Comparison of ENCODE assay signal across 8 cellular contexts in the genomic region with DNA sequence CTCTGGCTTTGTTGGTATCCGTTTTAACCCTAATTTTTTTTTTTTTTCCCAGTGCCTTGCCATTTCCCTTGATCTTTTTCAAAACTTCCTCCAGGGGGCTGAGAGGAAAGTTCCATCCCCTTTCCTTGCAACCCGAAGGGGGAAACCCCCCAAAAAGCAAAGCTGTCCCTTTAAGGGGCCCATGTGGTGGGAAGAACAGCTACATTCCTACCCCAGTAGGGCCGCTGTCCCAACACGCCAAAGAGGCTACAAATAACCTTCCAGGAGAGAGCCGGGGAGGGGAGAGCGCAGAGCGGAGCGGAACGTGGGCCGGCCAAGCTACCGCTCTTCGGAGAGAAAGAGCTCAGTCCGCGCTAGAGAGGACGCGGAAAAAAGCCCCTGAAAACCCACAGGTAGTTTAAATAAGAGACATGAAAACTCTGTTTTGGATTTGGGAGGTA. TPM values are rescaled to one million over a fixed set of nuclear protein-coding genes. Genes with fewer than 3 reads are reported as not detected.
DNase-seq lines count a peak whose midpoint lies in the region; ATAC-seq, FAIRE-seq and TF ChIP-seq lines count a peak whose summit lies in the region.

No MANE protein-coding gene starts in this region.

- peak; percentile 27 for DNase-seq in BE2C
- peak; percentile 43 for DNase-seq in GOT3 (lab: John Stamatoyannopoulos, UW)
- peak; percentile 71 for DNase-seq in SW480 (ENCODE audit: low spot score)
- DNase-seq in memory B cell (ENCODE audit: low spot score in 2 of 2), result peak; percentile 20
- DNase-seq in transverse colon, result peak; percentile 62
- DNase-seq in GM19239 (ENCODE audit: insufficient read length, low spot score), result no peak

- no peak for FAIRE-seq in GM19239 (lab: Jason Lieb, UNC)

- H3K27me3 ChIP-seq in BE2C, result peaks cover 15% of the 10 kb centered on the region
- no peaks in the 10 kb centered on the region for H3K27me3 ChIP-seq in endocrine pancreas (ENCODE audit: control insufficient read depth, insufficient read depth, low read length)
- peaks cover 12% of the 10 kb centered on the region for H3K27me3 ChIP-seq in transverse colon

- peak overlapping the region; percentile 57 for H3K4me3 ChIP-seq in BE2C (ENCODE audit: low read depth, low read length)
- peak overlapping the region; percentile 58 for H3K4me3 ChIP-seq in endocrine pancreas (ENCODE audit: control insufficient read depth, insufficient read depth, low read length)
- peak overlapping the region; percentile 63 to 73 (median 70) for H3K4me3 ChIP-seq in transverse colon

- H3K36me3 ChIP-seq in BE2C, result no peaks in the 10 kb centered on the region
- H3K36me3 ChIP-seq in endocrine pancreas (ENCODE audit: control insufficient read depth, insufficient read depth, low read length), result no peaks in the 10 kb centered on the region
- H3K36me3 ChIP-seq in transverse colon, result no peaks in the 10 kb centered on the region

- no peaks in the 10 kb centered on the region for H3K9me3 Mint-ChIP-seq in memory B cell

- H3K9me3 ChIP-seq in BE2C, result no peaks in the 10 kb centered on the region
- H3K9me3 ChIP-seq in endocrine pancreas (ENCODE audit: control insufficient read depth, low read length), result no peaks in the 10 kb centered on the region
- no peaks in the 10 kb centered on the region for H3K9me3 ChIP-seq in transverse colon

- H3K36me3 Mint-ChIP-seq in memory B cell, result no peaks in the 10 kb centered on the region

- in situ Hi-C loops in transverse colon (cut with MboI; ENCODE audit: low pct_ligation_motif_present in 1 of 4, low pct_unique_long_range_greater_than_20kb in 1 of 4, low sequenced_read_pairs in 3 of 4), result loop anchor here in 1 of 4 donors (10.0 kb wide), 1 partner anchor 238 kb away; no protein-coding TSS in a partner anchor

- H3K27ac ChIP-seq in transverse colon, result peak overlapping the region; percentile 66 to 82 (median 76)

- H3K4me1 Mint-ChIP-seq in memory B cell, result peaks cover 21% of the 10 kb centered on the region

- H3K4me1 ChIP-seq in BE2C, result no peaks in the 10 kb centered on the region
- H3K4me1 ChIP-seq in endocrine pancreas (ENCODE audit: control insufficient read depth, insufficient read depth, low read length), result no peaks in the 10 kb centered on the region
- peaks cover 7 to 64% (median 31%) of the 10 kb centered on the region in 4 donors for H3K4me1 ChIP-seq in transverse colon

- H3K27ac Mint-ChIP-seq in memory B cell, result no peak overlapping the region

- H3K9ac ChIP-seq in endocrine pancreas (ENCODE audit: control insufficient read depth, insufficient read depth, low read length), result no peak overlapping the region

- 0 to 1% methylated on average over 14 to 16 of the region's 16 CpGs for WGBS in transverse colon (ENCODE audit: low coverage in 1 of 2), 2 donors

- TF ChIP-seq EP300 in transverse colon (IDR thresholded peaks at IDR 0.05; ENCODE audit: low read depth), result no peak

- intact Hi-C loops in transverse colon (cut with DNase I; ENCODE audit: low total_unique reads), result no loop called here

- H3K4me3 Mint-ChIP-seq in memory B cell, result peak overlapping the region; percentile 77

- no peak for TF ChIP-seq POLR2A in transverse colon (IDR thresholded peaks at IDR 0.05)

- peak; percentile 34 for ATAC-seq in memory B cell (ENCODE audit: low read depth)
- ATAC-seq in GM18511 (IDR thresholded peaks at IDR 0.05; ENCODE audit: unreplicated experiment), result no peak

- TF ChIP-seq CTCF in BE2C (IDR thresholded peaks at IDR 0.05; ENCODE audit: low read depth, low read length), result peak; percentile 20; the same call in 1 of the 2 replicates
- peak in 1 of 5 experiments; percentile 40 for TF ChIP-seq CTCF in transverse colon (IDR thresholded peaks at IDR 0.05)

- peaks cover 32% of the 10 kb centered on the region for H3K27me3 Mint-ChIP-seq in memory B cell

RNA-seq across cellular contexts. Expression of a gene that starts 1.7 kb away (rescaled TPM):
- 1.1 TPM for polyA plus RNA-seq in BE2C (2012; ENCODE audit: insufficient read depth, insufficient read length, low read depth)
- total RNA-seq in transverse colon, result 10 to 100 TPM in 3 of 4 donors, 1 to 10 TPM in 1; 7.9 to 52.4 (median 16.2) TPM

RNA-seq across cellular contexts. Expression of a gene that starts 19.9 kb away (rescaled TPM):
- 27.3 TPM for polyA plus RNA-seq in BE2C (2012; ENCODE audit: insufficient read depth, insufficient read length, low read depth)
- total RNA-seq in transverse colon, result 10 to 100 TPM; 18.3 to 27.0 (median 24.6) TPM
